ENCODE assay signal across 20 cellular contexts in the genomic region with DNA sequence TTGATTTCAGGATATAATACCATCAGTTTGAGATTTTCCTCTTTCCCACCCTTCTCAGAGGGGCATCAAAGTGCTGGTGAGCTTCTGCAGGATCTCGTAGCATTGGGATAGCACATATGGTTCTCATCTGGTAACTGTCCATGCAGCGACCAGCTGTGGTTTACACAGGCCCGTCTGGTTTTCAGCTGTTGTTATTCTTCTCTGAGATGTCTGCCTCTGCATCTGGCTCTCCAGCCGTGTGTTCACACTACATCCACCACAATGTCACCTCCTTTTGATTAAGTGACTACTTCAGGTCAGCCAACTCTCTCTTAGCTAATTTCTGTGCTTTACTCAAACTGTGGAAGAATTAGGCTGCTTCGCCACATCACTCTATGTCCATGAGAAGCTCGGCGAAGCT.
DNase-seq lines count a peak whose midpoint lies in the region; ATAC-seq and TF ChIP-seq lines count a peak whose summit lies in the region.
"Had no signal": no experiment of that assay in that cellular context is flagged by ENCODE, and none has a peak within 500 bp of the region (broad histone marks: within the 10 kb centered on the region; RNA-seq: fewer than 3 reads in every experiment).

No MANE protein-coding gene starts in this region.

- H3K9me3 Mint-ChIP-seq in progenitor cell of endocrine pancreas (ENCODE audit: low read depth), result no peaks in the 10 kb centered on the region

- H3K27ac ChIP-seq in right atrium auricular region, result no peak overlapping the region
- no peak overlapping the region for H3K27ac ChIP-seq in brain microvascular endothelial cell
- no peak overlapping the region for H3K27ac ChIP-seq in thoracic aorta
- H3K27ac ChIP-seq: pancreas, spleen, transverse colon had no signal

- H3K4me1 Mint-ChIP-seq in progenitor cell of endocrine pancreas (ENCODE audit: low read depth), result no peaks in the 10 kb centered on the region
- H3K4me1 Mint-ChIP-seq: activated naive CD8-positive, alpha-beta T cell treated with anti-CD3 and anti-CD28 coated beads for 36 hours; CD4-positive, CD25-positive, alpha-beta regulatory T cell; stimulated activated effector memory CD8-positive, alpha-beta T cell treated with anti-CD3 and anti-CD28 coated beads, Interleukin-12 subunit alpha, Interleukin-12 subunit beta, amount 100 ng/mL, for 72 hours had no signal

- no peak overlapping the region for H3K27ac Mint-ChIP-seq in progenitor cell of endocrine pancreas
- H3K27ac Mint-ChIP-seq: activated naive CD8-positive, alpha-beta T cell treated with anti-CD3 and anti-CD28 coated beads for 36 hours; CD4-positive, CD25-positive, alpha-beta regulatory T cell; stimulated activated effector memory CD8-positive, alpha-beta T cell treated with anti-CD3 and anti-CD28 coated beads, Interleukin-12 subunit alpha, Interleukin-12 subunit beta, amount 100 ng/mL, for 72 hours had no signal

- H3K4me3 Mint-ChIP-seq in progenitor cell of endocrine pancreas (ENCODE audit: low read depth), result no peak overlapping the region
- H3K4me3 Mint-ChIP-seq: activated naive CD8-positive, alpha-beta T cell treated with anti-CD3 and anti-CD28 coated beads for 36 hours; CD4-positive, CD25-positive, alpha-beta regulatory T cell; stimulated activated effector memory CD8-positive, alpha-beta T cell treated with anti-CD3 and anti-CD28 coated beads, Interleukin-12 subunit alpha, Interleukin-12 subunit beta, amount 100 ng/mL, for 72 hours had no signal

- H3K4me3 ChIP-seq in right atrium auricular region, result no peak overlapping the region
- no peak overlapping the region for H3K4me3 ChIP-seq in brain microvascular endothelial cell (ENCODE audit: low read depth, low read length)
- H3K4me3 ChIP-seq in thoracic aorta, result no peak overlapping the region
- H3K4me3 ChIP-seq: K562, pancreas, spleen, transverse colon had no signal

- H3K4me1 ChIP-seq in right atrium auricular region (no peaks in the 10 kb centered on the region), thoracic aorta (ENCODE audit: control insufficient read depth in 1 of 2, low read depth in 2 of 2) (no peaks in the 10 kb centered on the region)
- H3K4me1 ChIP-seq: pancreas, spleen, transverse colon had no signal

- peak; percentile 44 for ATAC-seq in Right ventricle myocardium inferior
- ATAC-seq in thoracic aorta (ENCODE audit: insufficient number of reproducible peaks, low FRiP score, low read depth), result peak; percentile 24
- ATAC-seq: K562; pancreas; stimulated activated effector memory CD8-positive, alpha-beta T cell treated with anti-CD3 and anti-CD28 coated beads, Interleukin-12 subunit alpha, Interleukin-12 subunit beta, amount 100 ng/mL, for 72 hours had no signal

- H3K36me3 ChIP-seq in right atrium auricular region (no peaks in the 10 kb centered on the region), brain microvascular endothelial cell (replicated peaks) (no peaks in the 10 kb centered on the region), thoracic aorta (no peaks in the 10 kb centered on the region)
- H3K36me3 ChIP-seq: pancreas, spleen, transverse colon had no signal

- H3K27me3 ChIP-seq in right atrium auricular region (no peaks in the 10 kb centered on the region), brain microvascular endothelial cell (replicated peaks) (no peaks in the 10 kb centered on the region), thoracic aorta (replicated peaks; ENCODE audit: insufficient read depth) (no peaks in the 10 kb centered on the region)
- H3K27me3 ChIP-seq: pancreas, spleen, transverse colon had no signal

- H3K36me3 Mint-ChIP-seq in progenitor cell of endocrine pancreas (ENCODE audit: insufficient read depth), result no peaks in the 10 kb centered on the region
- H3K36me3 Mint-ChIP-seq: activated naive CD8-positive, alpha-beta T cell treated with anti-CD3 and anti-CD28 coated beads for 36 hours; CD4-positive, CD25-positive, alpha-beta regulatory T cell; stimulated activated effector memory CD8-positive, alpha-beta T cell treated with anti-CD3 and anti-CD28 coated beads, Interleukin-12 subunit alpha, Interleukin-12 subunit beta, amount 100 ng/mL, for 72 hours had no signal

- intact Hi-C loops in Right ventricle myocardium inferior (cut with DNase I), result no loop called here

- TF ChIP-seq CTCF in right atrium auricular region (IDR thresholded peaks at IDR 0.05), result no peak
- no peak for TF ChIP-seq CTCF in brain microvascular endothelial cell (IDR thresholded peaks at IDR 0.05; ENCODE audit: low read depth, low read length, missing control alignments)
- TF ChIP-seq CTCF in thoracic aorta (IDR thresholded peaks at IDR 0.05), result no peak
- TF ChIP-seq CTCF in progenitor cell of endocrine pancreas (IDR thresholded peaks at IDR 0.05; ENCODE audit: unreplicated experiment), result no peak

- in situ Hi-C loops in brain microvascular endothelial cell (cut with HindIII; ENCODE audit: low pct_ligation_motif_present, low sequenced_read_pairs), result no loop called here

- peaks cover 4% of the 10 kb centered on the region for H3K27me3 Mint-ChIP-seq in progenitor cell of endocrine pancreas
- H3K27me3 Mint-ChIP-seq: activated naive CD8-positive, alpha-beta T cell treated with anti-CD3 and anti-CD28 coated beads for 36 hours; CD4-positive, CD25-positive, alpha-beta regulatory T cell had no signal

- no peak for DNase-seq in Right ventricle myocardium inferior (ENCODE audit: missing footprints)
- DNase-seq in right atrium auricular region (ENCODE audit: low spot score), result no peak
- peak; percentile 18 for DNase-seq in brain microvascular endothelial cell
- peak; percentile 16 for DNase-seq in iris pigment epithelial cell (ENCODE audit: low read depth)
- no peak for DNase-seq in thoracic aorta (ENCODE audit: low spot score)
- DNase-seq in effector CD8-positive, alpha-beta T cell (lab: John Stamatoyannopoulos, UW), result no peak
- DNase-seq in ureter (ENCODE audit: low spot score), result no peak
- DNase-seq in progenitor cell of endocrine pancreas (ENCODE audit: low spot score, unreplicated experiment), result no peak
- DNase-seq: 8988T; activated naive CD8-positive, alpha-beta T cell treated with anti-CD3 and anti-CD28 coated beads for 36 hours; activated T-cell treated with anti-CD3 and anti-CD28 coated beads, Interleukin-2, amount 50 U/mL, for 1 hour; CD4-positive, CD25-positive, alpha-beta regulatory T cell; DMS79 treated with DMSO at 0.1 percent for 48 hours; NCI-H1048; NCI-H774; pancreas; spleen; transverse colon had no signal

- H3K9me3 ChIP-seq in right atrium auricular region (no peaks in the 10 kb centered on the region), thoracic aorta (no peaks in the 10 kb centered on the region)
- H3K9me3 ChIP-seq: pancreas, spleen, transverse colon had no signal

Comparison
In these comparisons a context has a peak if more than half of its experiments do, and no peak if none do; other contexts are left out.
1. DNase-seq: peak in brain microvascular endothelial cell (single experiment) and iris pigment epithelial cell (single experiment); none in Right ventricle myocardium inferior (single experiment), right atrium auricular region (single experiment), thoracic aorta (single experiment), effector CD8-positive, alpha-beta T cell (single experiment), ureter (single experiment) and progenitor cell of endocrine pancreas (single experiment).